Comparison of ENCODE assay signal across 27 cellular contexts in the genomic region with DNA sequence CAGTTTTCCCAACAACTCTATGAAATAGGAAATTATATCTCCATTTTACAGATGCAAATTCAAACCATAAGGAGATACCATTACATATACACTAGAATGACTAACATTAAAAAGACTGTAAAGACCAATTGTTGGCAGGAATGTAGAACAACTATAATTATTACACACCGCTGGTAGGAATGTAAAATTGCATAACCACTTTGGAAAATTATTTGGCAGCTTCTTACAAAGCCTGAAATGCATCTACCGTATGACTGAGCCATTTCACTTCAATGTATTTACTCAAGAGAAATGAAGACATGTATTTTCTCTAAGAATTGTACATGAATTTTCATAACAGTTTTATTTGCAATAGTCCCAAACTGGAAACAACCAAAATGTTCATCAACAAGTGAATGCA.
DNase-seq lines count a peak whose midpoint lies in the region; ATAC-seq and TF ChIP-seq lines count a peak whose summit lies in the region.
"Had no signal": no experiment of that assay in that cellular context is flagged by ENCODE, and none has a peak within 500 bp of the region (broad histone marks: within the 10 kb centered on the region; RNA-seq: fewer than 3 reads in every experiment).

No MANE protein-coding gene starts in this region.

- H3K4me3 ChIP-seq in RWPE2 (ENCODE audit: severe bottlenecking) (no peak overlapping the region), fibroblast of lung (replicated peaks in 1 of 4; ENCODE audit: control extremely low read depth in 1 of 4, insufficient read depth in 1 of 4, low read depth in 3 of 4, low read length in 4 of 4) (no peak overlapping the region), Caco-2 (ENCODE audit: low read depth, low read length) (no peak overlapping the region)
- H3K4me3 ChIP-seq: ascending aorta, coronary artery, skin epidermis had no signal

- H3K27ac Mint-ChIP-seq in activated naive CD8-positive, alpha-beta T cell treated with anti-CD3 and anti-CD28 coated beads, Interleukin-2, amount 50 U/mL, for 24 hours, result no peak overlapping the region
- no peak overlapping the region for H3K27ac Mint-ChIP-seq in T-helper 2 cell treated with Interferon-gamma antibody and Interleukin-4, amounts not matched to agents 5 μg/mL and 100 μg/mL, for 36 hours
- no peak overlapping the region for H3K27ac Mint-ChIP-seq in Caco-2 (ENCODE audit: unreplicated experiment)
- H3K27ac Mint-ChIP-seq: activated CD8-positive, alpha-beta T cell treated with anti-CD3 and anti-CD28 coated beads for 36 hours; CD8-positive, alpha-beta T cell; H9; mesothelial cell of epicardium; natural killer cell treated with Interleukin-12 subunit alpha and Interleukin-12 subunit beta and Interleukin-15 and Interleukin-18, amount 100 ng/mL, for 72 hours; type B pancreatic cell had no signal

- H3K27me3 Mint-ChIP-seq in activated naive CD8-positive, alpha-beta T cell treated with anti-CD3 and anti-CD28 coated beads, Interleukin-2, amount 50 U/mL, for 24 hours, result no peaks in the 10 kb centered on the region
- H3K27me3 Mint-ChIP-seq in T-helper 2 cell treated with Interferon-gamma antibody and Interleukin-4, amounts not matched to agents 5 μg/mL and 100 μg/mL, for 36 hours (ENCODE audit: low read depth), result peaks cover 2% of the 10 kb centered on the region
- H3K27me3 Mint-ChIP-seq in Caco-2 (ENCODE audit: insufficient read depth, unreplicated experiment), result no peaks in the 10 kb centered on the region
- H3K27me3 Mint-ChIP-seq: activated CD8-positive, alpha-beta T cell treated with anti-CD3 and anti-CD28 coated beads for 36 hours; natural killer cell treated with Interleukin-12 subunit alpha and Interleukin-12 subunit beta and Interleukin-15 and Interleukin-18, amount 100 ng/mL, for 72 hours; type B pancreatic cell had no signal

- H3K4me1 ChIP-seq in RWPE2 (ENCODE audit: insufficient read depth, poor library complexity, severe bottlenecking) (no peaks in the 10 kb centered on the region), fibroblast of lung (ENCODE audit: control insufficient read depth, extremely low read depth, insufficient read depth, low read length) (no peaks in the 10 kb centered on the region), Caco-2 (no peaks in the 10 kb centered on the region)
- H3K4me1 ChIP-seq: ascending aorta, parathyroid adenoma had no signal

- CTCF ChIA-PET in Caco-2 (lab: Charles Lee), result no interaction called here

- H3K36me3 Mint-ChIP-seq in activated naive CD8-positive, alpha-beta T cell treated with anti-CD3 and anti-CD28 coated beads, Interleukin-2, amount 50 U/mL, for 24 hours (ENCODE audit: low read depth), result peaks cover 6% of the 10 kb centered on the region
- no peaks in the 10 kb centered on the region for H3K36me3 Mint-ChIP-seq in T-helper 2 cell treated with Interferon-gamma antibody and Interleukin-4, amounts not matched to agents 5 μg/mL and 100 μg/mL, for 36 hours (ENCODE audit: low read depth)
- no peaks in the 10 kb centered on the region for H3K36me3 Mint-ChIP-seq in Caco-2 (ENCODE audit: insufficient read depth, unreplicated experiment)
- H3K36me3 Mint-ChIP-seq: CD8-positive, alpha-beta T cell; type B pancreatic cell had no signal

- H3K4me2 ChIP-seq in fibroblast of lung (ENCODE audit: extremely low read depth, insufficient read depth, low read length), result no peak overlapping the region

- H3K4me1 Mint-ChIP-seq in activated naive CD8-positive, alpha-beta T cell treated with anti-CD3 and anti-CD28 coated beads, Interleukin-2, amount 50 U/mL, for 24 hours, result peaks cover 3% of the 10 kb centered on the region
- H3K4me1 Mint-ChIP-seq in T-helper 2 cell treated with Interferon-gamma antibody and Interleukin-4, amounts not matched to agents 5 μg/mL and 100 μg/mL, for 36 hours (ENCODE audit: low read depth), result no peaks in the 10 kb centered on the region
- no peaks in the 10 kb centered on the region for H3K4me1 Mint-ChIP-seq in Caco-2 (ENCODE audit: low read depth, unreplicated experiment)
- H3K4me1 Mint-ChIP-seq: H9, mesothelial cell of epicardium had no signal

- H3K9me3 ChIP-seq in RWPE2 (ENCODE audit: severe bottlenecking) (peaks cover 3% of the 10 kb centered on the region), fibroblast of lung (ENCODE audit: control insufficient read depth, insufficient read depth, low read depth, low read length) (no peaks in the 10 kb centered on the region), Caco-2 (peaks cover 25% of the 10 kb centered on the region)
- H3K9me3 ChIP-seq: ascending aorta had no signal

- peaks cover 28% of the 10 kb centered on the region for H3K9me3 Mint-ChIP-seq in activated naive CD8-positive, alpha-beta T cell treated with anti-CD3 and anti-CD28 coated beads, Interleukin-2, amount 50 U/mL, for 24 hours
- peaks cover 28% of the 10 kb centered on the region for H3K9me3 Mint-ChIP-seq in T-helper 2 cell treated with Interferon-gamma antibody and Interleukin-4, amounts not matched to agents 5 μg/mL and 100 μg/mL, for 36 hours
- H3K9me3 Mint-ChIP-seq in Caco-2 (ENCODE audit: unreplicated experiment), result peaks cover 24% of the 10 kb centered on the region

- H4K20me1 ChIP-seq in fibroblast of lung (ENCODE audit: control insufficient read depth, extremely low read depth, insufficient read depth, low read length), result no peaks in the 10 kb centered on the region

- POLR2A ChIA-PET in Caco-2 (lab: Charles Lee), result no interaction called here

- TF ChIP-seq CTCF in RWPE2 (IDR thresholded peaks at IDR 0.05; ENCODE audit: poor library complexity, severe bottlenecking) (no peak), fibroblast of lung (conservative IDR thresholded peaks at IDR 0.05 in 1 of 2, IDR thresholded peaks at IDR 0.05 in 1 of 2; ENCODE audit: low read depth in 1 of 2, low read length in 2 of 2) (no peak), omental fat pad (IDR thresholded peaks at IDR 0.05) (no peak), Caco-2 (IDR thresholded peaks at IDR 0.05; ENCODE audit: insufficient read depth in 1 of 2, low read depth in 1 of 2, low read length in 1 of 2, severe bottlenecking in 1 of 2, unreplicated experiment in 1 of 2) (no peak)

- H3K4me3 Mint-ChIP-seq in activated naive CD8-positive, alpha-beta T cell treated with anti-CD3 and anti-CD28 coated beads, Interleukin-2, amount 50 U/mL, for 24 hours, result no peak overlapping the region
- no peak overlapping the region for H3K4me3 Mint-ChIP-seq in T-helper 2 cell treated with Interferon-gamma antibody and Interleukin-4, amounts not matched to agents 5 μg/mL and 100 μg/mL, for 36 hours
- no peak overlapping the region for H3K4me3 Mint-ChIP-seq in Caco-2 (ENCODE audit: unreplicated experiment)
- H3K4me3 Mint-ChIP-seq: activated CD8-positive, alpha-beta T cell treated with anti-CD3 and anti-CD28 coated beads for 36 hours; CD8-positive, alpha-beta T cell; H9; mesothelial cell of epicardium; natural killer cell treated with Interleukin-12 subunit alpha and Interleukin-12 subunit beta and Interleukin-15 and Interleukin-18, amount 100 ng/mL, for 72 hours; type B pancreatic cell had no signal

- H3K36me3 ChIP-seq in RWPE2 (ENCODE audit: low read depth) (no peaks in the 10 kb centered on the region), fibroblast of lung (ENCODE audit: control insufficient read depth, insufficient read depth, low read length) (no peaks in the 10 kb centered on the region), Caco-2 (ENCODE audit: control insufficient read depth, insufficient read depth, low read length) (no peaks in the 10 kb centered on the region)
- H3K36me3 ChIP-seq: ascending aorta had no signal

- no peak overlapping the region for H2AFZ ChIP-seq in fibroblast of lung (ENCODE audit: low read length)
- H2AFZ ChIP-seq: parathyroid adenoma had no signal

- H3K27me3 ChIP-seq in RWPE2 (ENCODE audit: insufficient read depth, poor library complexity, severe bottlenecking) (no peaks in the 10 kb centered on the region), fibroblast of lung (ENCODE audit: control insufficient read depth, insufficient read depth, low read length) (no peaks in the 10 kb centered on the region), Caco-2 (replicated peaks; ENCODE audit: control insufficient read depth, insufficient read depth, low read length) (no peaks in the 10 kb centered on the region)
- H3K27me3 ChIP-seq: ascending aorta had no signal

- no peaks in the 10 kb centered on the region for H3K79me2 ChIP-seq in fibroblast of lung (ENCODE audit: control insufficient read depth, insufficient read depth, low read length)
- H3K79me2 ChIP-seq: parathyroid adenoma had no signal

- peak; percentile 73 for ATAC-seq in RWPE2 (ENCODE audit: low read depth)
- peak; percentile 79 for ATAC-seq in omental fat pad (ENCODE audit: low FRiP score)
- no peak for ATAC-seq in activated naive CD8-positive, alpha-beta T cell treated with anti-CD3 and anti-CD28 coated beads, Interleukin-2, amount 50 U/mL, for 24 hours
- no peak for ATAC-seq in HG03457 (IDR thresholded peaks at IDR 0.05; ENCODE audit: unreplicated experiment)
- ATAC-seq: activated CD4-positive, CD25-positive, alpha-beta regulatory T cell treated with anti-CD3 and anti-CD28 coated beads, Interleukin-2, amount 50 U/mL, for 24 hours; activated CD8-positive, alpha-beta T cell treated with anti-CD3 and anti-CD28 coated beads for 36 hours; CD8-positive, alpha-beta T cell; natural killer cell treated with Interleukin-12 subunit alpha and Interleukin-12 subunit beta and Interleukin-15 and Interleukin-18, amount 100 ng/mL, for 72 hours had no signal

- H3K27ac ChIP-seq in RWPE2 (ENCODE audit: poor library complexity, severe bottlenecking) (no peak overlapping the region), fibroblast of lung (ENCODE audit: insufficient read depth, low read length) (no peak overlapping the region)
- H3K27ac ChIP-seq: ascending aorta, coronary artery, parathyroid adenoma, skin epidermis had no signal

- intact Hi-C loops in Caco-2 (cut with micrococcal nuclease; ENCODE audit: unreplicated experiment), result no loop called here

- BruUV-seq in Caco-2 (replicated peaks; lab: Mats Ljungman, UMichigan), result no TSS peak

- DNase-seq in GM04503 (ENCODE audit: low read depth) (peak; percentile 2), RWPE2 (ENCODE audit: low spot score) (no peak), fibroblast of lung (ENCODE audit: low read depth in 2 of 2) (peak; percentile 34 to 50), omental fat pad (ENCODE audit: low spot score) (no peak), Caco-2 (no peak)
- DNase-seq in activated naive CD8-positive, alpha-beta T cell treated with anti-CD3 and anti-CD28 coated beads, Interleukin-2, amount 50 U/mL, for 24 hours, result no peak
- no peak for DNase-seq in T-helper 2 cell treated with Interferon-gamma antibody and Interleukin-4, amounts not matched to agents 5 μg/mL and 100 μg/mL, for 36 hours (ENCODE audit: low spot score)
- DNase-seq: activated CD8-positive, alpha-beta T cell treated with anti-CD3 and anti-CD28 coated beads for 36 hours; activated naive CD4-positive, alpha-beta T cell treated with Interleukin-2 at 50 U/mL for 16 hours; activated T-cell treated with anti-CD3 and anti-CD28 coated beads, Interleukin-2, amount 50 U/mL, for 1 hour; CD8-positive, alpha-beta T cell; DMS53; H9; NCI-H1092 treated with DMSO at 0.1 percent for 48 hours; NCI-H2081; NCI-H510A; RPMI8226; stimulated activated naive CD4-positive, alpha-beta T cell treated with Interleukin-2 at 50 U/mL for 16 hours had no signal

- H3K9ac ChIP-seq in fibroblast of lung (ENCODE audit: insufficient read depth, low read length), result no peak overlapping the region
- H3K9ac ChIP-seq: parathyroid adenoma had no signal

Comparison
In these comparisons a context has a peak if more than half of its experiments do, and no peak if none do; other contexts are left out.
1. DNase-seq: peak in GM04503 (single experiment) and fibroblast of lung (2 of 2); none in RWPE2 (single experiment), omental fat pad (single experiment), activated naive CD8-positive, alpha-beta T cell treated with anti-CD3 and anti-CD28 coated beads, Interleukin-2, amount 50 U/mL, for 24 hours (single experiment), T-helper 2 cell treated with Interferon-gamma antibody and Interleukin-4, amounts not matched to agents 5 μg/mL and 100 μg/mL, for 36 hours (single experiment) and Caco-2 (0 of 2).
2. ATAC-seq: peak in RWPE2 (single experiment) and omental fat pad (single experiment); none in activated naive CD8-positive, alpha-beta T cell treated with anti-CD3 and anti-CD28 coated beads, Interleukin-2, amount 50 U/mL, for 24 hours (single experiment) and HG03457 (single experiment).